ENCODE assay signal across 8 cellular contexts in the genomic region with DNA sequence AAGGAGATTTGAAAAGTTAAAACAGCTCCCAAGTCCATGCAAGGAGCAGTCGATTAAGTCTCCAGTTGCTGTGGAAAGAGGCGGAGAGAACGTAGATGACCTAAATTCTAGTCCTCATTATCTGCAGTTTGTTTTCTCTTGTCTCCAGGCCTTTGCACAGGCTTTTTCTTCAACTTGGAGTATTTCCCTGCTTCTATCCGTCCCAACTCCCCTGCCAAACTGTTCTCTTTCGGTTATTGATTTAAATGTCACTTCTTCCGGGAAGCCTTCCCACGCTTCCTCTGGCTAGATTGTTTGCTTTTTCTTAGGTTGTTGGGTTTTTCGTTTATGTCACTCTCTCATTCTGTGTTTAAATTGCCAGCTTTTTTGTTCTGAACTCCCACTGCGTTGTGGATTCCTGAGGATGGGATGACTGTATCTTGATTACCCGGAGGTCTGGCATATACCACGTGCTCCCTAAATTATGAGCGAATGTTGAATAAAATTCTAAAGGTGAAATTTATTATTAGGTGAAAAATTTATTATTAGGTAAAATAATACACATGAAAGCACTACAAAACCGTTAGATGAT.
DNase-seq lines count a peak whose midpoint lies in the region; ATAC-seq lines count a peak whose summit lies in the region.

No MANE protein-coding gene starts in this region.

- peak overlapping the region; percentile 62 to 82 (median 78) for H3K4me3 ChIP-seq in BLaER1 treated with 17β-estradiol and CSF1 and Interleukin-3, amounts not matched to agents 10 nM and 100 nM
- H3K4me3 ChIP-seq in HUES6 (ENCODE audit: low read depth, low read length), result peak overlapping the region; percentile 85
- peak overlapping the region; percentile 97 for H3K4me3 ChIP-seq in adipocyte (ENCODE audit: low read length)
- peak overlapping the region; percentile 95 for H3K4me3 ChIP-seq in iPS-20b (ENCODE audit: low read length)

- H3K4me2 ChIP-seq in BLaER1 treated with 17β-estradiol and CSF1 and Interleukin-3, amounts not matched to agents 10 nM and 100 nM, result peak overlapping the region; percentile 78 to 95 (median 90)

- peak overlapping the region; percentile 71 to 85 (median 80) for H3K9ac ChIP-seq in BLaER1 treated with 17β-estradiol and CSF1 and Interleukin-3, amounts not matched to agents 10 nM and 100 nM
- peak overlapping the region; percentile 89 for H3K9ac ChIP-seq in HUES6 (ENCODE audit: low read length)
- peak overlapping the region; percentile 90 for H3K9ac ChIP-seq in adipocyte (ENCODE audit: low read length)
- H3K9ac ChIP-seq in iPS-20b (ENCODE audit: low read depth, low read length), result peak overlapping the region; percentile 94

- no peak for DNase-seq in adipocyte (ENCODE audit: low read depth)
- DNase-seq in stimulated activated CD4-positive, alpha-beta T cell treated with anti-CD3 and anti-CD28 coated beads, TNF-alpha, amount 100 ng/mL, for 4 hours (ENCODE audit: low read depth in 3 of 3), result peak in 2 of 3 experiments; percentile 21 to 44
- DNase-seq in NCI-H2171 treated with DMSO at 0.1 percent for 48 hours (lab: John Stamatoyannopoulos, UW), result no peak
- no peak for DNase-seq in NCI-H1436 (lab: John Stamatoyannopoulos, UW)

- H3K27ac ChIP-seq in BLaER1 treated with 17β-estradiol and CSF1 and Interleukin-3, amounts not matched to agents 10 nM and 100 nM, result peak overlapping the region; percentile 39 to 83 (median 73); a peak in 21 of 22 replicates
- H3K27ac ChIP-seq in HUES6 (ENCODE audit: low read depth, low read length) (peak overlapping the region; percentile 48; the same call in 1 of the 2 replicates), iPS-20b (ENCODE audit: low read length) (no peak overlapping the region)

- H3K36me3 ChIP-seq in BLaER1 treated with 17β-estradiol and CSF1 and Interleukin-3, amounts not matched to agents 10 nM and 100 nM, result peaks cover 20 to 32% (median 24%) of the 10 kb centered on the region in 11 experiments; a peak in 21 of 22 replicates
- H3K36me3 ChIP-seq in HUES6 (ENCODE audit: control insufficient read depth, insufficient read depth, low read length), result peaks cover 16% of the 10 kb centered on the region
- H3K36me3 ChIP-seq in adipocyte (ENCODE audit: control insufficient read depth, insufficient read depth, low read length, severe bottlenecking), result no peaks in the 10 kb centered on the region
- peaks cover 26% of the 10 kb centered on the region for H3K36me3 ChIP-seq in iPS-20b (ENCODE audit: insufficient read depth, low read depth, low read length)

- peaks cover 22 to 31% (median 27%) of the 10 kb centered on the region in 10 experiments for H3K4me1 ChIP-seq in BLaER1 treated with 17β-estradiol and CSF1 and Interleukin-3, amounts not matched to agents 10 nM and 100 nM
- peaks cover 23% of the 10 kb centered on the region for H3K4me1 ChIP-seq in HUES6 (ENCODE audit: control insufficient read depth, insufficient read depth, low read length)
- H3K4me1 ChIP-seq in adipocyte (ENCODE audit: control insufficient read depth, insufficient read depth, low read length), result peaks cover 18% of the 10 kb centered on the region
- H3K4me1 ChIP-seq in iPS-20b (ENCODE audit: insufficient read depth, low read length), result peaks cover 12% of the 10 kb centered on the region; the same call in 1 of the 2 replicates

- ATAC-seq in GM21360 (IDR thresholded peaks at IDR 0.05; ENCODE audit: unreplicated experiment), result peak; percentile 0

- no peaks in the 10 kb centered on the region for H3K27me3 ChIP-seq in BLaER1 treated with 17β-estradiol and CSF1 and Interleukin-3, amounts not matched to agents 10 nM and 100 nM
- H3K27me3 ChIP-seq in HUES6 (ENCODE audit: control insufficient read depth, insufficient read depth, low read length) (no peaks in the 10 kb centered on the region), adipocyte (replicated peaks; ENCODE audit: control insufficient read depth, insufficient read depth, low read length) (no peaks in the 10 kb centered on the region), iPS-20b (ENCODE audit: insufficient read depth, low read length) (no peaks in the 10 kb centered on the region)

- no peaks in the 10 kb centered on the region for H3K9me3 ChIP-seq in BLaER1 treated with 17β-estradiol and CSF1 and Interleukin-3, amounts not matched to agents 10 nM and 100 nM (replicated peaks in 1 of 11)
- H3K9me3 ChIP-seq in HUES6 (ENCODE audit: control insufficient read depth, insufficient read depth, low read depth, low read length) (no peaks in the 10 kb centered on the region), adipocyte (ENCODE audit: control insufficient read depth, low read length) (no peaks in the 10 kb centered on the region), iPS-20b (ENCODE audit: insufficient read depth, low read depth, low read length) (no peaks in the 10 kb centered on the region)

- no peaks in the 10 kb centered on the region; a peak in 3 of 22 replicates for H4K20me1 ChIP-seq in BLaER1 treated with 17β-estradiol and CSF1 and Interleukin-3, amounts not matched to agents 10 nM and 100 nM

Comparison
In these comparisons a context has a peak if more than half of its experiments do, and no peak if none do; other contexts are left out.
1. DNase-seq: peak in stimulated activated CD4-positive, alpha-beta T cell treated with anti-CD3 and anti-CD28 coated beads, TNF-alpha, amount 100 ng/mL, for 4 hours (2 of 3); none in adipocyte (single experiment), NCI-H2171 treated with DMSO at 0.1 percent for 48 hours (single experiment) and NCI-H1436 (single experiment).
2. Peak in every context shown above with its lines, with median percentiles within 50 percentile points of each other: H3K4me3 ChIP-seq and H3K9ac ChIP-seq.